2 cellular contexts compared by ENCODE assay signal in genomic region chr7:92044148-92044547, GRCh38.
TF ChIP-seq lines count a peak whose summit lies in the region.

No MANE protein-coding gene starts in this region.

TF ChIP-seq in HEK293, 187 proteins besides CTCF, POLR2A, EP300 and RAD21:
- TF ChIP-seq ZNF26 (tag by site-specific recombination; IDR thresholded peaks at IDR 0.05) (no peak), ZBTB11 (tag by site-specific recombination; conservative IDR thresholded peaks at IDR 0.05; ENCODE audit: low read depth) (no peak), REPIN1 (tag by site-specific recombination; IDR thresholded peaks at IDR 0.05; ENCODE audit: low read depth) (no peak), ZNF280D (tag by site-specific recombination; IDR thresholded peaks at IDR 0.05) (no peak), ZNF133 (tag by site-specific recombination; IDR thresholded peaks at IDR 0.05) (no peak)
- TF ChIP-seq, protein P1, sequence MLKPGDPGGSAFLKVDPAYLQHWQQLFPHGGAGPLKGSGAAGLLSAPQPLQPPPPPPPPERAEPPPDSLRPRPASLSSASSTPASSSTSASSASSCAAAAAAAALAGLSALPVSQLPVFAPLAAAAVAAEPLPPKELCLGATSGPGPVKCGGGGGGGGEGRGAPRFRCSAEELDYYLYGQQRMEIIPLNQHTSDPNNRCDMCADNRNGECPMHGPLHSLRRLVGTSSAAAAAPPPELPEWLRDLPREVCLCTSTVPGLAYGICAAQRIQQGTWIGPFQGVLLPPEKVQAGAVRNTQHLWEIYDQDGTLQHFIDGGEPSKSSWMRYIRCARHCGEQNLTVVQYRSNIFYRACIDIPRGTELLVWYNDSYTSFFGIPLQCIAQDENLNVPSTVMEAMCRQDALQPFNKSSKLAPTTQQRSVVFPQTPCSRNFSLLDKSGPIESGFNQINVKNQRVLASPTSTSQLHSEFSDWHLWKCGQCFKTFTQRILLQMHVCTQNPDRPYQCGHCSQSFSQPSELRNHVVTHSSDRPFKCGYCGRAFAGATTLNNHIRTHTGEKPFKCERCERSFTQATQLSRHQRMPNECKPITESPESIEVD (tag by site-specific recombination; IDR thresholded peaks at IDR 0.05), result peak; percentile 68

TF ChIP-seq in K562, 482 proteins besides CTCF, POLR2A, EP300 and RAD21:
- TF ChIP-seq SETDB1 (IDR thresholded peaks at IDR 0.05; ENCODE audit: low read length), result no peak
- no peak for TF ChIP-seq SNIP1 (IDR thresholded peaks at IDR 0.05; ENCODE audit: low read depth)
- TF ChIP-seq DIDO1 (tag; IDR thresholded peaks at IDR 0.05; ENCODE audit: low read depth), result no peak
- TF ChIP-seq BACH1 (tag; IDR thresholded peaks at IDR 0.05), result no peak
- TF ChIP-seq ILK (tag; IDR thresholded peaks at IDR 0.05; ENCODE audit: borderline replicate concordance, low read depth), result no peak
- no peak for TF ChIP-seq RBM39 (optimal IDR thresholded peaks at IDR 0.05; ENCODE audit: low read depth, low read length)
- TF ChIP-seq RNF2 (IDR thresholded peaks at IDR 0.05), result no peak
- no peak for TF ChIP-seq E2F4 (CRISPR knock-in tag; IDR thresholded peaks at IDR 0.05; ENCODE audit: low read depth)
- TF ChIP-seq AFF1 (IDR thresholded peaks at IDR 0.05; ENCODE audit: low read depth in 1 of 2, partially characterized antibody in 2 of 2), result no peak
- no peak for TF ChIP-seq THAP7 (CRISPR knock-in tag; IDR thresholded peaks at IDR 0.05)
- TF ChIP-seq TCF3 (CRISPR knock-in tag; IDR thresholded peaks at IDR 0.05), result no peak
- no peak for TF ChIP-seq PYGO2 (tag; IDR thresholded peaks at IDR 0.05)
- TF ChIP-seq FOXP1 (CRISPR knock-in tag; IDR thresholded peaks at IDR 0.05), result no peak
- no peak for TF ChIP-seq CBFA2T2 (conservative IDR thresholded peaks at IDR 0.05)
- TF ChIP-seq SRF (CRISPR knock-in tag; IDR thresholded peaks at IDR 0.05), result no peak
- no peak for TF ChIP-seq SP2 (IDR thresholded peaks at IDR 0.05; ENCODE audit: extremely low read depth, low read depth, low read length, poor library complexity, severe bottlenecking)
- TF ChIP-seq, protein P2, sequence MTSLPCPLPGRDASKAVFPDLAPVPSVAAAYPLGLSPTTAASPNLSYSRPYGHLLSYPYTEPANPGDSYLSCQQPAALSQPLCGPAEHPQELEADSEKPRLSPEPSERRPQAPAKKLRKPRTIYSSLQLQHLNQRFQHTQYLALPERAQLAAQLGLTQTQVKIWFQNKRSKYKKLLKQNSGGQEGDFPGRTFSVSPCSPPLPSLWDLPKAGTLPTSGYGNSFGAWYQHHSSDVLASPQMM (CRISPR knock-in tag; IDR thresholded peaks at IDR 0.05), result no peak
